Comparison of ENCODE assay signal across 16 cellular contexts in genomic region chr13:109088101-109088500, GRCh38.
"Had no signal": no experiment of that assay in that cellular context is flagged by ENCODE, and none has a peak within 500 bp of the region (broad histone marks: within the 10 kb centered on the region; RNA-seq: fewer than 3 reads in every experiment).

No MANE protein-coding gene starts in this region.

- H3K27me3 ChIP-seq: sigmoid colon, suprapubic skin had no signal

- H3K4me1 Mint-ChIP-seq: activated CD4-positive, alpha-beta memory T cell treated with anti-CD3 and anti-CD28 coated beads, Interleukin-2, amount 10 ng/mL, durations not matched to agents 7 days and 5 days; activated CD4-positive, alpha-beta T cell treated with anti-CD3 and anti-CD28 coated beads for 36 hours; activated naive CD8-positive, alpha-beta T cell treated with anti-CD3 and anti-CD28 coated beads, Interleukin-2, amount 10 ng/mL, durations not matched to agents 7 days and 5 days; central memory CD8-positive, alpha-beta T cell; nephron had no signal

- H3K36me3 Mint-ChIP-seq: activated naive CD8-positive, alpha-beta T cell treated with anti-CD3 and anti-CD28 coated beads, Interleukin-2, amount 10 ng/mL, durations not matched to agents 7 days and 5 days; type B pancreatic cell had no signal

- H3K9me3 Mint-ChIP-seq: activated CD4-positive, alpha-beta memory T cell treated with anti-CD3 and anti-CD28 coated beads, Interleukin-2, amount 10 ng/mL, durations not matched to agents 7 days and 5 days; activated naive CD8-positive, alpha-beta T cell treated with anti-CD3 and anti-CD28 coated beads, Interleukin-2, amount 10 ng/mL, durations not matched to agents 7 days and 5 days; nephron; type B pancreatic cell had no signal

- ATAC-seq: activated CD4-positive, alpha-beta T cell treated with anti-CD3 and anti-CD28 coated beads for 36 hours; heart right ventricle; stimulated activated naive CD8-positive, alpha-beta T cell treated with anti-CD3 and anti-CD28 coated beads, Interleukin-15, Interleukin-2, amounts not matched to agents 100 U/mL and 50 U/mL, for 24 hours had no signal

- H3K4me3 ChIP-seq: heart right ventricle, left ventricle myocardium inferior, sigmoid colon, suprapubic skin had no signal

- DNase-seq: activated CD4-positive, alpha-beta memory T cell treated with anti-CD3 and anti-CD28 coated beads, Interleukin-2, amount 10 ng/mL, durations not matched to agents 7 days and 5 days; activated CD4-positive, alpha-beta T cell treated with anti-CD3 and anti-CD28 coated beads for 36 hours; activated CD8-positive, alpha-beta memory T cell treated with anti-CD3 and anti-CD28 coated beads, Interleukin-2, amount 50 U/mL, for 4 hours; activated naive CD8-positive, alpha-beta T cell treated with anti-CD3 and anti-CD28 coated beads, Interleukin-2, amount 10 ng/mL, durations not matched to agents 7 days and 5 days; effector memory CD4-positive, alpha-beta T cell; heart right ventricle; left ventricle myocardium inferior; mesenchymal stem cell; sigmoid colon; stimulated activated CD4-positive, alpha-beta T cell treated with anti-CD3 and anti-CD28 coated beads, Interleukin-12 subunit alpha, Interleukin-12 subunit beta, amount 100 ng/mL, for 4 hours; stimulated activated naive CD8-positive, alpha-beta T cell treated with anti-CD3 and anti-CD28 coated beads, Interleukin-15, Interleukin-2, amounts not matched to agents 100 U/mL and 50 U/mL, for 24 hours had no signal

- H3K4me3 Mint-ChIP-seq: activated CD4-positive, alpha-beta memory T cell treated with anti-CD3 and anti-CD28 coated beads, Interleukin-2, amount 10 ng/mL, durations not matched to agents 7 days and 5 days; activated CD4-positive, alpha-beta T cell treated with anti-CD3 and anti-CD28 coated beads for 36 hours; activated naive CD8-positive, alpha-beta T cell treated with anti-CD3 and anti-CD28 coated beads, Interleukin-2, amount 10 ng/mL, durations not matched to agents 7 days and 5 days; central memory CD8-positive, alpha-beta T cell; nephron; type B pancreatic cell had no signal

- H3K27me3 Mint-ChIP-seq: activated CD4-positive, alpha-beta memory T cell treated with anti-CD3 and anti-CD28 coated beads, Interleukin-2, amount 10 ng/mL, durations not matched to agents 7 days and 5 days; activated naive CD8-positive, alpha-beta T cell treated with anti-CD3 and anti-CD28 coated beads, Interleukin-2, amount 10 ng/mL, durations not matched to agents 7 days and 5 days; central memory CD8-positive, alpha-beta T cell; type B pancreatic cell had no signal

- H3K9me3 ChIP-seq: sigmoid colon, suprapubic skin had no signal

- H3K27ac Mint-ChIP-seq: activated CD4-positive, alpha-beta memory T cell treated with anti-CD3 and anti-CD28 coated beads, Interleukin-2, amount 10 ng/mL, durations not matched to agents 7 days and 5 days; activated CD4-positive, alpha-beta T cell treated with anti-CD3 and anti-CD28 coated beads for 36 hours; activated naive CD8-positive, alpha-beta T cell treated with anti-CD3 and anti-CD28 coated beads, Interleukin-2, amount 10 ng/mL, durations not matched to agents 7 days and 5 days; nephron; type B pancreatic cell had no signal

- H3K27ac ChIP-seq: heart right ventricle, left ventricle myocardium inferior, sigmoid colon, suprapubic skin had no signal

- FAIRE-seq: islet of Langerhans had no signal

- H3K36me3 ChIP-seq: heart right ventricle, left ventricle myocardium inferior, sigmoid colon, suprapubic skin had no signal

- H3K4me1 ChIP-seq: heart right ventricle, left ventricle myocardium inferior, sigmoid colon, suprapubic skin had no signal
